In genomic region chr11:74870485-74870884, GRCh38 we compare ENCODE assay signal across 9 cellular contexts.
DNase-seq lines count a peak whose midpoint lies in the region; ATAC-seq and TF ChIP-seq lines count a peak whose summit lies in the region.
"Had no signal": no experiment of that assay in that cellular context is flagged by ENCODE, and none has a peak within 500 bp of the region (broad histone marks: within the 10 kb centered on the region; RNA-seq: fewer than 3 reads in every experiment).

No MANE protein-coding gene starts in this region.

- CTCF ChIA-PET in WTC11 (lab: Charles Lee): interaction anchor here (1.0 to 1.6 kb wide), 2 partner anchors 168 to 169 kb away, joined by 4 to 5 read pairs; no protein-coding TSS in a partner anchor

- peaks cover 3% of the 10 kb centered on the region for H3K27me3 Mint-ChIP-seq in HFFc6 (ENCODE audit: insufficient read depth)
- no peaks in the 10 kb centered on the region; the same call in 1 of the 2 replicates for H3K27me3 Mint-ChIP-seq in WTC11 (ENCODE audit: low read depth)
- H3K27me3 Mint-ChIP-seq: activated B cell treated with CpG ODN at 0.5 μM for 24 hours had no signal

- intact Hi-C loops in lower lobe of right lung (cut with DNase I) (no loop called here), esophagus squamous epithelium (cut with DNase I) (no loop called here)

- TF ChIP-seq CTCF in HFFc6 (IDR thresholded peaks at IDR 0.05) (peak; percentile 81), WTC11 (IDR thresholded peaks at IDR 0.05) (no peak; the same call in 1 of the 2 replicates), lower lobe of right lung (IDR thresholded peaks at IDR 0.05) (peak; percentile 35), esophagus squamous epithelium (IDR thresholded peaks at IDR 0.05) (peak in 2 of 6 experiments; percentile 19 to 40)

- peaks cover 78% of the 10 kb centered on the region for H3K36me3 Mint-ChIP-seq in HFFc6 (ENCODE audit: low read depth)
- peaks cover 92% of the 10 kb centered on the region for H3K36me3 Mint-ChIP-seq in WTC11

- 100% methylated on average over 1 of the region's 1 CpG for WGBS in esophagus squamous epithelium, 2 donors

- DNase-seq in NCI-H1105 treated with DMSO at 0.1 percent for 48 hours (lab: John Stamatoyannopoulos, UW): peak; percentile 9
- DNase-seq in NCI-H1105 (lab: John Stamatoyannopoulos, UW): no peak
- peak; percentile 57 for DNase-seq in HFFc6
- DNase-seq in WTC11 (ENCODE audit: low spot score): no peak
- DNase-seq in lower lobe of right lung: no peak
- DNase-seq in retina: no peak
- DNase-seq in esophagus squamous epithelium (lab: John Stamatoyannopoulos, UW): no peak
- DNase-seq in mesenteric fat pad (ENCODE audit: low spot score): no peak
- DNase-seq: activated B cell treated with CpG ODN at 0.5 μM for 24 hours had no signal

- no peak overlapping the region for H3K4me3 ChIP-seq in lower lobe of right lung
- H3K4me3 ChIP-seq in esophagus squamous epithelium: no peak overlapping the region

- H3K4me1 ChIP-seq in lower lobe of right lung (no peaks in the 10 kb centered on the region), esophagus squamous epithelium (no peaks in the 10 kb centered on the region)

- H3K27ac ChIP-seq in lower lobe of right lung: no peak overlapping the region
- H3K27ac ChIP-seq in esophagus squamous epithelium: no peak overlapping the region

- H3K4me1 Mint-ChIP-seq in HFFc6 (ENCODE audit: low read depth): peaks cover 13% of the 10 kb centered on the region
- H3K4me1 Mint-ChIP-seq in WTC11: no peaks in the 10 kb centered on the region
- H3K4me1 Mint-ChIP-seq: activated B cell treated with CpG ODN at 0.5 μM for 24 hours had no signal

- ATAC-seq in WTC11 (peak; percentile 89), lower lobe of right lung (peak; percentile 65 to 89)

- H3K36me3 ChIP-seq in lower lobe of right lung (peaks cover 9% of the 10 kb centered on the region), esophagus squamous epithelium (peaks cover 0 to 94% (median 18%) of the 10 kb centered on the region in 3 donors)

- peaks cover 58% of the 10 kb centered on the region for H3K9me3 Mint-ChIP-seq in HFFc6
- peaks cover 88% of the 10 kb centered on the region for H3K9me3 Mint-ChIP-seq in WTC11

- H3K27me3 ChIP-seq in lower lobe of right lung (ENCODE audit: low read depth) (no peaks in the 10 kb centered on the region), esophagus squamous epithelium (no peaks in the 10 kb centered on the region)

- H3K4me3 Mint-ChIP-seq in HFFc6 (no peak overlapping the region), WTC11 (no peak overlapping the region)
- H3K4me3 Mint-ChIP-seq: activated B cell treated with CpG ODN at 0.5 μM for 24 hours had no signal

- H3K9me3 ChIP-seq in lower lobe of right lung (peaks cover 85% of the 10 kb centered on the region), esophagus squamous epithelium (peaks cover 6 to 97% (median 61%) of the 10 kb centered on the region in 3 donors)

- no peak for TF ChIP-seq POLR2A in esophagus squamous epithelium (IDR thresholded peaks at IDR 0.05)

- POLR2A ChIA-PET in WTC11 (lab: Charles Lee): no interaction called here

- H3K27ac Mint-ChIP-seq in HFFc6: no peak overlapping the region
- H3K27ac Mint-ChIP-seq in WTC11: no peak overlapping the region
- H3K27ac Mint-ChIP-seq: activated B cell treated with CpG ODN at 0.5 μM for 24 hours had no signal

TF ChIP-seq in WTC11, 78 proteins besides CTCF, POLR2A, EP300 and RAD21 (continues in another document):
- TF ChIP-seq ZMAT4 (CRISPR knock-in tag; IDR thresholded peaks at IDR 0.05) (no peak), ZBTB43 (CRISPR knock-in tag; IDR thresholded peaks at IDR 0.05) (no peak), JAZF1 (CRISPR knock-in tag; IDR thresholded peaks at IDR 0.05) (no peak), MXD4 (CRISPR knock-in tag; IDR thresholded peaks at IDR 0.05; ENCODE audit: borderline replicate concordance) (no peak), ZNF317 (CRISPR knock-in tag; IDR thresholded peaks at IDR 0.05; ENCODE audit: borderline replicate concordance, low read depth) (no peak), TEAD4 (CRISPR knock-in tag; IDR thresholded peaks at IDR 0.05) (no peak), AR (CRISPR knock-in tag; IDR thresholded peaks at IDR 0.05) (no peak), ZNF423 (CRISPR knock-in tag; IDR thresholded peaks at IDR 0.05) (no peak), ZBTB21 (CRISPR knock-in tag; IDR thresholded peaks at IDR 0.05; ENCODE audit: borderline replicate concordance) (no peak), HMGXB4 (CRISPR knock-in tag; IDR thresholded peaks at IDR 0.05) (no peak), ZNF512 (CRISPR knock-in tag; IDR thresholded peaks at IDR 0.05; ENCODE audit: borderline replicate concordance) (no peak), CREB1 (CRISPR knock-in tag; IDR thresholded peaks at IDR 0.05) (no peak), GTF2I (CRISPR knock-in tag; conservative IDR thresholded peaks at IDR 0.05) (no peak), NR1H2 (CRISPR knock-in tag; IDR thresholded peaks at IDR 0.05) (no peak), TEAD1 (CRISPR knock-in tag; IDR thresholded peaks at IDR 0.05) (no peak), FOXK1 (CRISPR knock-in tag; IDR thresholded peaks at IDR 0.05) (no peak), E2F5 (CRISPR knock-in tag; IDR thresholded peaks at IDR 0.05) (no peak)

Comparison
In these comparisons a context has a peak if more than half of its experiments do, and no peak if none do; other contexts are left out.
1. DNase-seq: peak in NCI-H1105 treated with DMSO at 0.1 percent for 48 hours (single experiment) and HFFc6 (single experiment); none in NCI-H1105 (single experiment), WTC11 (single experiment), lower lobe of right lung (single experiment), retina (single experiment), esophagus squamous epithelium (single experiment) and mesenteric fat pad (single experiment).